In the genomic region with DNA sequence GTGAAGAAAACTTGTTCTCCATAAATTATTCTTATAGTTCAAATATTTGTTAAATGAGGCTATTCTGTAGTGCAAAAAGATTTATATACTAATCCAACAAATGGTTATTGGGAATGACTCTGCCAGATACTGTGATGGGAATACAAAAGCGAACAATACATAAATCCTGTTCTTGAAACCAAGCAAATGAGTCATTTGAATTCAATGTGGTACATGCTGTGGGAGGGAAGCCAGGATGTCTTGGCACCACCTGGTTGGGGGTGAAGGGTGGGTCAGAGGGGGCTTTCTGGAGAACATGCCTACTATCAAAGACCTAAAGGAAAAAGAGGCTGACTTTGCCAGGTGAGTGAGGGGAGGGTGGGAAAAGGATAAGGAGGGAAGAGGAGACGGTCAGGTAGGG, we compare ENCODE assay signal across 25 cellular contexts.
DNase-seq lines count a peak whose midpoint lies in the region; FAIRE-seq and TF ChIP-seq lines count a peak whose summit lies in the region.
"Had no signal": no experiment of that assay in that cellular context is flagged by ENCODE, and none has a peak within 500 bp of the region (broad histone marks: within the 10 kb centered on the region; RNA-seq: fewer than 3 reads in every experiment).

No MANE protein-coding gene starts in this region.

- WGBS in thyroid gland, 2 donors: 72 to 96% methylated on average over 2 of the region's 2 CpGs

- no peaks in the 10 kb centered on the region for H3K9me3 ChIP-seq in thyroid gland
- H3K9me3 ChIP-seq: A549 had no signal

- no peak overlapping the region for H3K4me3 Mint-ChIP-seq in chondrocyte (ENCODE audit: unreplicated experiment)
- H3K4me3 Mint-ChIP-seq: B cell; CD4-positive, alpha-beta T cell; CD8-positive, alpha-beta T cell had no signal

- no peaks in the 10 kb centered on the region for H3K27me3 Mint-ChIP-seq in chondrocyte (ENCODE audit: low read depth)
- H3K27me3 Mint-ChIP-seq: B cell; CD4-positive, alpha-beta T cell had no signal

- peaks cover 13% of the 10 kb centered on the region for H3K4me1 Mint-ChIP-seq in chondrocyte (ENCODE audit: low read depth)
- H3K4me1 Mint-ChIP-seq: B cell had no signal

- no peaks in the 10 kb centered on the region for H3K36me3 Mint-ChIP-seq in chondrocyte (ENCODE audit: low read depth)
- H3K36me3 Mint-ChIP-seq: CD8-positive, alpha-beta T cell had no signal

- H3K27me3 ChIP-seq in thyroid gland: no peaks in the 10 kb centered on the region
- H3K27me3 ChIP-seq: BLaER1 treated with 17β-estradiol and CSF1 and Interleukin-3, amounts not matched to agents 10 nM and 100 nM had no signal

- H3K36me3 ChIP-seq in thyroid gland: no peaks in the 10 kb centered on the region
- H3K36me3 ChIP-seq: BLaER1 treated with 17β-estradiol and CSF1 and Interleukin-3, amounts not matched to agents 10 nM and 100 nM had no signal

- intact Hi-C loops in thyroid gland (cut with DNase I): no loop called here

- no peak for TF ChIP-seq POLR2A in thyroid gland (IDR thresholded peaks at IDR 0.05)

- DNase-seq in Daoy (ENCODE audit: low read depth) (peak; percentile 23), M059J (ENCODE audit: low read depth) (peak; percentile 56), astrocyte of the hippocampus (ENCODE audit: low read depth, low spot score) (peak; percentile 59), chondrocyte (ENCODE audit: low spot score) (no peak), NCI-H1436 treated with DMSO at 0.1 percent for 48 hours (lab: John Stamatoyannopoulos, UW) (no peak), thyroid gland (no peak), GM19239 (ENCODE audit: insufficient read length, low spot score) (no peak)
- no peak for DNase-seq in stimulated activated CD4-positive, alpha-beta T cell treated with anti-CD3 and anti-CD28 coated beads, Interleukin-12 subunit alpha, Interleukin-12 subunit beta, amount 100 ng/mL, for 4 hours
- DNase-seq: AML-193; Caco-2; Calu3; CD4-positive, alpha-beta T cell; CD8-positive, alpha-beta T cell; DMS79 treated with DMSO at 0.1 percent for 48 hours; EL; GDM1 had no signal

- H3K27ac Mint-ChIP-seq in chondrocyte (ENCODE audit: unreplicated experiment): peak overlapping the region; percentile 45
- H3K27ac Mint-ChIP-seq: B cell; CD4-positive, alpha-beta T cell; CD8-positive, alpha-beta T cell had no signal

- H3K4me3 ChIP-seq in thyroid gland (replicated peaks in 1 of 3): no peak overlapping the region
- H3K4me3 ChIP-seq: A549; BLaER1 treated with 17β-estradiol and CSF1 and Interleukin-3, amounts not matched to agents 10 nM and 100 nM; GM12878 had no signal

- no peak for TF ChIP-seq CTCF in chondrocyte (IDR thresholded peaks at IDR 0.05)
- TF ChIP-seq CTCF in thyroid gland (IDR thresholded peaks at IDR 0.05): no peak

- peaks cover 6% of the 10 kb centered on the region for H3K9me3 Mint-ChIP-seq in chondrocyte (ENCODE audit: low read depth)

- FAIRE-seq in GM19239 (lab: Jason Lieb, UNC): no peak
- FAIRE-seq: A549, D721Med, GM12878, GM12892, GM18507 had no signal

- H3K27ac ChIP-seq in thyroid gland: no peak overlapping the region
- H3K27ac ChIP-seq: 22Rv1; A549; BLaER1 treated with 17β-estradiol and CSF1 and Interleukin-3, amounts not matched to agents 10 nM and 100 nM; C4-2B had no signal

- no peaks in the 10 kb centered on the region for H3K4me1 ChIP-seq in thyroid gland
- H3K4me1 ChIP-seq: A549, Caco-2 had no signal

Comparison
In these comparisons a context has a peak if more than half of its experiments do, and no peak if none do; other contexts are left out.
1. DNase-seq: peak in Daoy (single experiment), M059J (single experiment) and astrocyte of the hippocampus (single experiment); none in chondrocyte (single experiment), stimulated activated CD4-positive, alpha-beta T cell treated with anti-CD3 and anti-CD28 coated beads, Interleukin-12 subunit alpha, Interleukin-12 subunit beta, amount 100 ng/mL, for 4 hours (single experiment), NCI-H1436 treated with DMSO at 0.1 percent for 48 hours (single experiment), thyroid gland (0 of 2) and GM19239 (single experiment).